23 cellular contexts compared by ENCODE assay signal in the genomic region with DNA sequence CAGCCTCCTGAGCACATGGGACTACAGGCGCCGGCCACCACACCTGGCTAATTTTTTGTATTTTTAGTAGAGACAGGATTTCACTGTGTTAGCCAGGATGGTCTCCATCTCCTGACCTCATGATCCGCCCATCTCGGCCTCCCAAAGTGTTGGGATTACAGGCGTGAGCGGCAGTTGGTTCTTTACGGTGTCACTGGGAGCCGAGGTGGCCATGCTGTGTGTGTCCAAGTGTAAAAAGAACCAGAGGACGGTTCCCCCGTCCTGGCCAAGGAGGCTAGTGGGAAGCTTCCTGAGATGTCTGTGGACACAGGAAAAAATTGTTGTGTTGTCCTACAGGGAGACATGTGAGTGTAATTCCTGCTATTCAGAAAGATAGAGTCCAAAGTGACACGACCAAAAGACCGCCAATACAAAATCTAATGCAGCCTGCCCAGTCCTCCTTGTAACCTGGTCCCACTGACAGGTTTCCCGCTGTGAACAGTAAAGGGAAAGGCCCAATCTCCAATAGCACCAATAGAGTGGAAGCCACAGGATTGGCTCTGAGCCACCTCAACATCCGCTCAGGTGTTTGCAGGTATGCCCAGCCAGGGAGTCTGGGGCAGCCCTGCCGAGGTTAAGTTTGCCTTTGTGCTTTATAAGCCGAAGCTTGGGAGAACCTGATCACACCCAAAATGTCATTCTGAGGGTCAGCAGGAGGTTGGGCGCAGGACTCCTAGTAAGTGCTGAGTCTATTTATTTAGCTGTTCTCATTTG. TPM values are rescaled to one million over a fixed set of nuclear protein-coding genes. Genes with fewer than 3 reads are reported as not detected.
DNase-seq lines count a peak whose midpoint lies in the region; ATAC-seq and TF ChIP-seq lines count a peak whose summit lies in the region.
"Had no signal": no experiment of that assay in that cellular context is flagged by ENCODE, and none has a peak within 500 bp of the region (broad histone marks: within the 10 kb centered on the region; RNA-seq: fewer than 3 reads in every experiment).

No MANE protein-coding gene starts in this region.

- H3K27ac ChIP-seq in osteoblast (ENCODE audit: low read depth, low read length) = no peak overlapping the region
- H3K27ac ChIP-seq: parathyroid adenoma, sigmoid colon had no signal

- H4K20me1 ChIP-seq in osteoblast (ENCODE audit: insufficient read depth, low read length) = peaks cover 35% of the 10 kb centered on the region

- no peaks in the 10 kb centered on the region for H3K9me3 ChIP-seq in osteoblast (ENCODE audit: low read depth, low read length)
- H3K9me3 ChIP-seq: gastrocnemius medialis, sigmoid colon had no signal

- peaks cover 8% of the 10 kb centered on the region for H3K36me3 Mint-ChIP-seq in activated CD8-positive, alpha-beta memory T cell treated with anti-CD3 and anti-CD28 coated beads, Interleukin-2, amount 10 ng/mL, durations not matched to agents 7 days and 5 days
- peaks cover 16% of the 10 kb centered on the region for H3K36me3 Mint-ChIP-seq in activated CD4-positive, alpha-beta memory T cell treated with anti-CD3 and anti-CD28 coated beads for 36 hours
- peaks cover 0 to 12% (median 0%) of the 10 kb centered on the region in 3 donors for H3K36me3 Mint-ChIP-seq in naive thymus-derived CD8-positive, alpha-beta T cell
- no peaks in the 10 kb centered on the region for H3K36me3 Mint-ChIP-seq in mesothelial cell of epicardium
- H3K36me3 Mint-ChIP-seq: type B pancreatic cell had no signal

- no peaks in the 10 kb centered on the region for H3K27me3 ChIP-seq in osteoblast (ENCODE audit: insufficient read depth, low read length)
- H3K27me3 ChIP-seq: gastrocnemius medialis, sigmoid colon had no signal

- no peaks in the 10 kb centered on the region for H3K36me3 ChIP-seq in osteoblast (ENCODE audit: insufficient read depth, low read length)
- H3K36me3 ChIP-seq: gastrocnemius medialis, sigmoid colon had no signal

- ATAC-seq in activated CD8-positive, alpha-beta memory T cell treated with anti-CD3 and anti-CD28 coated beads, Interleukin-2, amount 10 ng/mL, durations not matched to agents 7 days and 5 days = no peak
- no peak for ATAC-seq in naive thymus-derived CD8-positive, alpha-beta T cell
- ATAC-seq: gastrocnemius medialis had no signal

- peaks cover 47% of the 10 kb centered on the region for H3K79me2 ChIP-seq in osteoblast (ENCODE audit: insufficient read depth, low read length)

- DNase-seq in activated CD8-positive, alpha-beta memory T cell treated with anti-CD3 and anti-CD28 coated beads, Interleukin-2, amount 10 ng/mL, durations not matched to agents 7 days and 5 days = no peak
- no peak for DNase-seq in activated CD8-positive, alpha-beta memory T cell treated with anti-CD3 and anti-CD28 coated beads, Interleukin-2, amount 50 U/mL, for 48 hours
- DNase-seq in DMS153 (lab: John Stamatoyannopoulos, UW) (peak; percentile 55), osteoblast (ENCODE audit: insufficient read length, low spot score, missing footprints) (no peak), HT-29 (ENCODE audit: low spot score) (no peak), mesothelial cell of epicardium (ENCODE audit: low spot score in 2 of 2, unreplicated experiment in 2 of 2) (no peak)
- peak; percentile 9 for DNase-seq in activated CD4-positive, alpha-beta memory T cell treated with anti-CD3 and anti-CD28 coated beads for 36 hours
- no peak for DNase-seq in naive thymus-derived CD8-positive, alpha-beta T cell
- DNase-seq: activated CD4-positive, CD25-positive, alpha-beta regulatory T cell treated with anti-CD3 and anti-CD28 coated beads, Interleukin-2, amount 50 U/mL, for 72 hours; DMS79; erythroblast; gastrocnemius medialis; kidney; MM.1S; NCI-H187; NCI-H345; sigmoid colon; stimulated activated naive CD4-positive, alpha-beta T cell treated with Interleukin-2 at 50 U/mL for 16 hours had no signal

- H3K4me1 Mint-ChIP-seq in activated CD8-positive, alpha-beta memory T cell treated with anti-CD3 and anti-CD28 coated beads, Interleukin-2, amount 10 ng/mL, durations not matched to agents 7 days and 5 days = peaks cover 89% of the 10 kb centered on the region
- H3K4me1 Mint-ChIP-seq in activated CD4-positive, alpha-beta memory T cell treated with anti-CD3 and anti-CD28 coated beads for 36 hours (ENCODE audit: low read depth) = peaks cover 98% of the 10 kb centered on the region
- H3K4me1 Mint-ChIP-seq in naive thymus-derived CD8-positive, alpha-beta T cell = peaks cover 52 to 100% (median 98%) of the 10 kb centered on the region in 4 donors
- peaks cover 25% of the 10 kb centered on the region for H3K4me1 Mint-ChIP-seq in mesothelial cell of epicardium

- H2AFZ ChIP-seq in osteoblast (ENCODE audit: low read length) = no peak overlapping the region
- H2AFZ ChIP-seq: parathyroid adenoma had no signal

- H3K27me3 Mint-ChIP-seq in activated CD8-positive, alpha-beta memory T cell treated with anti-CD3 and anti-CD28 coated beads, Interleukin-2, amount 10 ng/mL, durations not matched to agents 7 days and 5 days = no peaks in the 10 kb centered on the region
- H3K27me3 Mint-ChIP-seq in activated CD4-positive, alpha-beta memory T cell treated with anti-CD3 and anti-CD28 coated beads for 36 hours = no peaks in the 10 kb centered on the region
- H3K27me3 Mint-ChIP-seq in naive thymus-derived CD8-positive, alpha-beta T cell = no peaks in the 10 kb centered on the region
- H3K27me3 Mint-ChIP-seq in mesothelial cell of epicardium (ENCODE audit: low read depth) = no peaks in the 10 kb centered on the region
- H3K27me3 Mint-ChIP-seq: type B pancreatic cell had no signal

- H3K9me3 Mint-ChIP-seq in activated CD8-positive, alpha-beta memory T cell treated with anti-CD3 and anti-CD28 coated beads, Interleukin-2, amount 10 ng/mL, durations not matched to agents 7 days and 5 days (ENCODE audit: low read depth) = no peaks in the 10 kb centered on the region
- H3K9me3 Mint-ChIP-seq in activated CD4-positive, alpha-beta memory T cell treated with anti-CD3 and anti-CD28 coated beads for 36 hours = no peaks in the 10 kb centered on the region
- H3K9me3 Mint-ChIP-seq in naive thymus-derived CD8-positive, alpha-beta T cell = no peaks in the 10 kb centered on the region
- no peaks in the 10 kb centered on the region for H3K9me3 Mint-ChIP-seq in mesothelial cell of epicardium
- H3K9me3 Mint-ChIP-seq: activated T-helper 1 cell treated with anti-CD3 and anti-CD28 coated beads, Interleukin-12 subunit alpha, Interleukin-12 subunit beta, Interleukin-2, Interleukin-4 antibody, amounts not matched to agents 30 ng/mL and 10 ng/mL and 1 ng/mL, durations not matched to agents 14 hours and 24 hours and 36 hours; type B pancreatic cell had no signal

- peaks cover 21% of the 10 kb centered on the region for H3K4me1 ChIP-seq in osteoblast (ENCODE audit: insufficient read depth, low read length)

- H3K4me3 Mint-ChIP-seq in activated CD8-positive, alpha-beta memory T cell treated with anti-CD3 and anti-CD28 coated beads, Interleukin-2, amount 10 ng/mL, durations not matched to agents 7 days and 5 days = no peak overlapping the region
- no peak overlapping the region for H3K4me3 Mint-ChIP-seq in activated CD4-positive, alpha-beta memory T cell treated with anti-CD3 and anti-CD28 coated beads for 36 hours
- peak overlapping the region in 9 of 10 donors; percentile 4 to 85 (median 70) for H3K4me3 Mint-ChIP-seq in naive thymus-derived CD8-positive, alpha-beta T cell
- no peak overlapping the region for H3K4me3 Mint-ChIP-seq in mesothelial cell of epicardium
- H3K4me3 Mint-ChIP-seq: activated T-helper 1 cell treated with anti-CD3 and anti-CD28 coated beads, Interleukin-12 subunit alpha, Interleukin-12 subunit beta, Interleukin-2, Interleukin-4 antibody, amounts not matched to agents 30 ng/mL and 10 ng/mL and 1 ng/mL, durations not matched to agents 14 hours and 24 hours and 36 hours; CD14-positive monocyte; type B pancreatic cell had no signal

- H3K4me2 ChIP-seq in osteoblast (ENCODE audit: insufficient read depth, low read length) = no peak overlapping the region

- CTCF ChIA-PET in activated CD8-positive, alpha-beta memory T cell treated with anti-CD3 and anti-CD28 coated beads, Interleukin-2, amount 10 ng/mL, durations not matched to agents 7 days and 5 days (lab: Charles Lee) = interaction anchor here (0.8 to 4.1 kb wide), 4 partner anchors 9 to 39 kb away, joined by 4 to 35 read pairs (median 18); no protein-coding TSS in a partner anchor
- CTCF ChIA-PET in activated CD4-positive, alpha-beta memory T cell treated with anti-CD3 and anti-CD28 coated beads for 36 hours (lab: Charles Lee) = interaction anchor here (1.6 kb wide), 1 partner anchor 18 kb away, joined by 4 read pairs; no protein-coding TSS in a partner anchor

- POLR2A ChIA-PET in activated CD4-positive, alpha-beta memory T cell treated with anti-CD3 and anti-CD28 coated beads for 36 hours (lab: Charles Lee) = interaction anchor here (1.3 to 1.4 kb wide), 2 partner anchors 9 to 14 kb away, joined by 3 read pairs; no protein-coding TSS in a partner anchor
- POLR2A ChIA-PET in naive thymus-derived CD8-positive, alpha-beta T cell (lab: Charles Lee) = interaction anchor here (2.7 to 4.0 kb wide), 3 partner anchors 7 to 39 kb away, joined by 15 to 18 read pairs (median 16); no protein-coding TSS in a partner anchor

- intact Hi-C loops in activated CD4-positive, alpha-beta memory T cell treated with anti-CD3 and anti-CD28 coated beads for 36 hours (cut with micrococcal nuclease) = no loop called here

- TF ChIP-seq CTCF in osteoblast (IDR thresholded peaks at IDR 0.05; ENCODE audit: extremely low read depth, low read depth, low read length) (no peak), mesothelial cell of epicardium (IDR thresholded peaks at IDR 0.05; ENCODE audit: unreplicated experiment) (no peak)

- H3K4me3 ChIP-seq in osteoblast (ENCODE audit: insufficient read depth, low read length) = no peak overlapping the region
- H3K4me3 ChIP-seq: gastrocnemius medialis, lung, sigmoid colon had no signal

- peak overlapping the region; percentile 20 for H3K27ac Mint-ChIP-seq in activated CD8-positive, alpha-beta memory T cell treated with anti-CD3 and anti-CD28 coated beads, Interleukin-2, amount 10 ng/mL, durations not matched to agents 7 days and 5 days
- H3K27ac Mint-ChIP-seq in activated CD4-positive, alpha-beta memory T cell treated with anti-CD3 and anti-CD28 coated beads for 36 hours = peak overlapping the region; percentile 23
- H3K27ac Mint-ChIP-seq in naive thymus-derived CD8-positive, alpha-beta T cell = peak overlapping the region; percentile 89 to 97 (median 94)
- no peak overlapping the region for H3K27ac Mint-ChIP-seq in mesothelial cell of epicardium
- H3K27ac Mint-ChIP-seq: type B pancreatic cell had no signal

RNA-seq across cellular contexts. Expression of a gene that starts 40.6 kb away (rescaled TPM):
- 10 to 100 TPM; 51.6 to 54.1 TPM for total RNA-seq in activated CD8-positive, alpha-beta memory T cell treated with anti-CD3 and anti-CD28 coated beads, Interleukin-2, amount 10 ng/mL, durations not matched to agents 7 days and 5 days
- 10 to 100 TPM; 81.8 to 85.8 TPM for total RNA-seq in activated CD4-positive, alpha-beta memory T cell treated with anti-CD3 and anti-CD28 coated beads for 36 hours
- 100 to 1,000 TPM; 119 to 124 TPM for total RNA-seq in naive thymus-derived CD8-positive, alpha-beta T cell
- polyA plus RNA-seq in naive thymus-derived CD8-positive, alpha-beta T cell = 100 to 1,000 TPM in 1 of 3 donors, 10 to 100 TPM in 2; 36.6 to 110 (median 67.8) TPM
- total RNA-seq in osteoblast = 26.8 and 28.6 TPM in 2 replicates
- total RNA-seq in HT-29 (2014; rRNA removed; shearing (Covaris generic)) = 29.1 and 31.2 TPM in 2 replicates
- 57.5 to 59.5 TPM (median 58.9 TPM) in 3 replicates for total RNA-seq in mesothelial cell of epicardium

Comparison
In these comparisons a context has a peak if more than half of its experiments do, and no peak if none do; other contexts are left out.
1. DNase-seq: peak in DMS153 (single experiment) and activated CD4-positive, alpha-beta memory T cell treated with anti-CD3 and anti-CD28 coated beads for 36 hours (single experiment); none in activated CD8-positive, alpha-beta memory T cell treated with anti-CD3 and anti-CD28 coated beads, Interleukin-2, amount 10 ng/mL, durations not matched to agents 7 days and 5 days (single experiment), activated CD8-positive, alpha-beta memory T cell treated with anti-CD3 and anti-CD28 coated beads, Interleukin-2, amount 50 U/mL, for 48 hours (single experiment), naive thymus-derived CD8-positive, alpha-beta T cell (0 of 10), osteoblast (single experiment), HT-29 (single experiment) and mesothelial cell of epicardium (0 of 2).
2. H3K4me3 Mint-ChIP-seq: peak in naive thymus-derived CD8-positive, alpha-beta T cell (9 of 10); none in activated CD8-positive, alpha-beta memory T cell treated with anti-CD3 and anti-CD28 coated beads, Interleukin-2, amount 10 ng/mL, durations not matched to agents 7 days and 5 days (single experiment), activated CD4-positive, alpha-beta memory T cell treated with anti-CD3 and anti-CD28 coated beads for 36 hours (single experiment) and mesothelial cell of epicardium (single experiment).